In the genomic region with DNA sequence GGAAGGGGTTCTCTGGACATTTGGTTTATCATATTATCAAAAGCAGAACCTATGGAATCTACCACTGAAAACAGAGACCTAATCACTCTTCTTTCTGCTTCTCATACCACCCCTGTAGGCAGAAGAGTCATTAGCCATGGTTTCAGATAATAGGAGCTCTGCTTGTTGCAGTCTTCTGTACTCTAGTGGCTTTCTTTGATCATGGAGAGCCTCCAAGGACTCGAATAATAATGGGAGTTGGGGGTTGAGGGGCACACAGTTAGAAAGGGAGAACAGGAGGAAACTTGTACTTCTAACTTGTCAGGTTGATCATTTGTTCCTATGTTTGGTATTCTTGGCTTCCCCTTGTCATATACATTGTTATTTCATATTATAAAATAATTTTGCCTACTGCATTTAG, we compare ENCODE assay signal across 38 cellular contexts. TPM values are rescaled to one million over a fixed set of nuclear protein-coding genes. Genes with fewer than 3 reads are reported as not detected.
"Had no signal": no experiment of that assay in that cellular context is flagged by ENCODE, and none has a peak within 500 bp of the region (broad histone marks: within the 10 kb centered on the region; RNA-seq: fewer than 3 reads in every experiment).

No MANE protein-coding gene starts in this region.

- H3K4me1 ChIP-seq: ascending aorta had no signal

- DNase-seq: activated CD4-positive, alpha-beta memory T cell treated with anti-CD3 and anti-CD28 coated beads, Interleukin-2, amount 10 ng/mL, durations not matched to agents 7 days and 5 days; activated CD4-positive, alpha-beta T cell treated with anti-CD3 and anti-CD28 coated beads for 1 hour; activated CD4-positive, alpha-beta T cell treated with anti-CD3 and anti-CD28 coated beads for 36 hours; activated CD4-positive, alpha-beta T cell treated with anti-CD3 and anti-CD28 coated beads for 48 hours; activated CD4-positive, alpha-beta T cell treated with anti-CD3 and anti-CD28 coated beads, Interleukin-2, amount 10 ng/mL, durations not matched to agents 7 days and 5 days; activated CD4-positive, alpha-beta T cell treated with anti-CD3 and anti-CD28 coated beads, Interleukin-2, amount 50 U/mL, for 48 hours; activated CD4-positive, CD25-positive, alpha-beta regulatory T cell; activated CD8-positive, alpha-beta memory T cell treated with anti-CD3 and anti-CD28 coated beads for 24 hours; activated CD8-positive, alpha-beta memory T cell treated with anti-CD3 and anti-CD28 coated beads, Interleukin-2, amount 10 ng/mL, durations not matched to agents 7 days and 5 days; activated CD8-positive, alpha-beta memory T cell treated with anti-CD3 and anti-CD28 coated beads, Interleukin-2, amount 50 U/mL, for 48 hours; activated CD8-positive, alpha-beta T cell treated with anti-CD3 and anti-CD28 coated beads, Interleukin-2, amount 10 ng/mL, durations not matched to agents 7 days and 5 days; activated effector memory CD4-positive, alpha-beta T cell treated with Interleukin-2 at 50 U/mL for 16 hours; activated gamma-delta T cell; activated naive CD4-positive, alpha-beta T cell treated with anti-CD3 and anti-CD28 coated beads, Interleukin-2, amount 10 ng/mL, durations not matched to agents 7 days and 5 days; activated naive CD4-positive, alpha-beta T cell treated with Interleukin-2 at 50 U/mL for 16 hours; activated naive CD8-positive, alpha-beta T cell treated with anti-CD3 and anti-CD28 coated beads, Interleukin-2, amount 10 ng/mL, durations not matched to agents 7 days and 5 days; activated naive CD8-positive, alpha-beta T cell treated with anti-CD3 and anti-CD28 coated beads, Interleukin-2, amount 50 U/mL, for 24 hours; activated T-cell treated with anti-CD3 and anti-CD28 coated beads, Interleukin-2, amount 50 U/mL, for 24 hours; activated T-cell treated with anti-CD3 and anti-CD28 coated beads, Interleukin-2, amount 50 U/mL, for 48 hours; amygdala; anterior cingulate cortex; caudate nucleus; cerebellar nuclear complex; T-helper 2 cell; T-helper 9 cell had no signal

- H3K36me3 ChIP-seq: ascending aorta, cardiac muscle cell had no signal

- H3K4me3 Mint-ChIP-seq: activated CD4-positive, alpha-beta memory T cell treated with anti-CD3 and anti-CD28 coated beads, Interleukin-2, amount 10 ng/mL, durations not matched to agents 7 days and 5 days; activated CD4-positive, alpha-beta T cell treated with anti-CD3 and anti-CD28 coated beads for 36 hours; activated CD4-positive, alpha-beta T cell treated with anti-CD3 and anti-CD28 coated beads, Interleukin-2, amount 10 ng/mL, durations not matched to agents 7 days and 5 days; activated CD8-positive, alpha-beta memory T cell treated with anti-CD3 and anti-CD28 coated beads, Interleukin-2, amount 10 ng/mL, durations not matched to agents 7 days and 5 days; activated CD8-positive, alpha-beta T cell treated with anti-CD3 and anti-CD28 coated beads, Interleukin-2, amount 10 ng/mL, durations not matched to agents 7 days and 5 days; activated naive CD4-positive, alpha-beta T cell treated with anti-CD3 and anti-CD28 coated beads, Interleukin-2, amount 10 ng/mL, durations not matched to agents 7 days and 5 days; activated naive CD4-positive, alpha-beta T cell treated with anti-CD3 and anti-CD28 coated beads, Interleukin-2, amount 50 U/mL, for 24 hours; activated naive CD8-positive, alpha-beta T cell; activated naive CD8-positive, alpha-beta T cell treated with anti-CD3 and anti-CD28 coated beads, Interleukin-2, amount 10 ng/mL, durations not matched to agents 7 days and 5 days; activated naive CD8-positive, alpha-beta T cell treated with anti-CD3 and anti-CD28 coated beads, Interleukin-2, amount 50 U/mL, for 24 hours; activated T-cell treated with anti-CD3 and anti-CD28 coated beads, Interleukin-2, amount 50 U/mL, for 24 hours; brain; central memory CD8-positive, alpha-beta T cell; T-helper 1 cell treated with Interleukin-12 subunit alpha and Interleukin-12 subunit beta and Interleukin-4 antibody, amounts not matched to agents 30 μg/mL and 1 μg/mL, for 36 hours; T-helper 2 cell treated with Interferon-gamma antibody and Interleukin-4, amounts not matched to agents 5 μg/mL and 100 μg/mL, for 36 hours had no signal

- H3K27me3 ChIP-seq: ascending aorta, cardiac muscle cell had no signal

- H3K9me3 Mint-ChIP-seq: activated naive CD8-positive, alpha-beta T cell treated with anti-CD3 and anti-CD28 coated beads, Interleukin-2, amount 10 ng/mL, durations not matched to agents 7 days and 5 days; activated T-helper 2 cell treated with anti-CD3 and anti-CD28 coated beads, Interferon-gamma antibody, Interleukin-2, Interleukin-4, amounts not matched to agents 10 μg/mL and 5 μg/mL and 100 μg/mL, durations not matched to agents 14 hours and 24 hours and 36 hours; T-helper 1 cell treated with Interleukin-12 subunit alpha and Interleukin-12 subunit beta and Interleukin-4 antibody, amounts not matched to agents 30 μg/mL and 1 μg/mL, for 36 hours had no signal

- H3K4me3 ChIP-seq: ascending aorta, cardiac muscle cell had no signal

- H3K27ac ChIP-seq: ascending aorta, cardiac muscle cell, VCaP had no signal

- H3K36me3 Mint-ChIP-seq: activated CD8-positive, alpha-beta memory T cell treated with anti-CD3 and anti-CD28 coated beads, Interleukin-2, amount 10 ng/mL, durations not matched to agents 7 days and 5 days; activated naive CD4-positive, alpha-beta T cell treated with anti-CD3 and anti-CD28 coated beads, Interleukin-2, amount 10 ng/mL, durations not matched to agents 7 days and 5 days; activated naive CD4-positive, alpha-beta T cell treated with anti-CD3 and anti-CD28 coated beads, Interleukin-2, amount 50 U/mL, for 24 hours; activated naive CD8-positive, alpha-beta T cell; activated naive CD8-positive, alpha-beta T cell treated with anti-CD3 and anti-CD28 coated beads, Interleukin-2, amount 10 ng/mL, durations not matched to agents 7 days and 5 days; brain had no signal

- H3K27ac Mint-ChIP-seq: activated CD4-positive, alpha-beta memory T cell treated with anti-CD3 and anti-CD28 coated beads, Interleukin-2, amount 10 ng/mL, durations not matched to agents 7 days and 5 days; activated CD4-positive, alpha-beta T cell treated with anti-CD3 and anti-CD28 coated beads for 36 hours; activated CD4-positive, alpha-beta T cell treated with anti-CD3 and anti-CD28 coated beads, Interleukin-2, amount 10 ng/mL, durations not matched to agents 7 days and 5 days; activated CD8-positive, alpha-beta memory T cell treated with anti-CD3 and anti-CD28 coated beads, Interleukin-2, amount 10 ng/mL, durations not matched to agents 7 days and 5 days; activated CD8-positive, alpha-beta T cell treated with anti-CD3 and anti-CD28 coated beads, Interleukin-2, amount 10 ng/mL, durations not matched to agents 7 days and 5 days; activated naive CD4-positive, alpha-beta T cell treated with anti-CD3 and anti-CD28 coated beads, Interleukin-2, amount 10 ng/mL, durations not matched to agents 7 days and 5 days; activated naive CD4-positive, alpha-beta T cell treated with anti-CD3 and anti-CD28 coated beads, Interleukin-2, amount 50 U/mL, for 24 hours; activated naive CD8-positive, alpha-beta T cell; activated naive CD8-positive, alpha-beta T cell treated with anti-CD3 and anti-CD28 coated beads, Interleukin-2, amount 10 ng/mL, durations not matched to agents 7 days and 5 days; activated naive CD8-positive, alpha-beta T cell treated with anti-CD3 and anti-CD28 coated beads, Interleukin-2, amount 50 U/mL, for 24 hours; activated T-cell treated with anti-CD3 and anti-CD28 coated beads, Interleukin-2, amount 50 U/mL, for 24 hours; activated T-helper 2 cell treated with anti-CD3 and anti-CD28 coated beads, Interferon-gamma antibody, Interleukin-2, Interleukin-4, amounts not matched to agents 10 μg/mL and 5 μg/mL and 100 μg/mL, durations not matched to agents 14 hours and 24 hours and 36 hours; brain; T-helper 1 cell treated with Interleukin-12 subunit alpha and Interleukin-12 subunit beta and Interleukin-4 antibody, amounts not matched to agents 30 μg/mL and 1 μg/mL, for 36 hours; T-helper 2 cell treated with Interferon-gamma antibody and Interleukin-4, amounts not matched to agents 5 μg/mL and 100 μg/mL, for 36 hours had no signal

- H3K9me3 ChIP-seq: ascending aorta had no signal

- ATAC-seq: activated CD4-positive, alpha-beta T cell treated with anti-CD3 and anti-CD28 coated beads for 36 hours; activated CD4-positive, CD25-positive, alpha-beta regulatory T cell treated with anti-CD3 and anti-CD28 coated beads, Interleukin-2, amount 50 U/mL, for 24 hours; activated CD8-positive, alpha-beta memory T cell treated with anti-CD3 and anti-CD28 coated beads, Interleukin-2, amount 10 ng/mL, durations not matched to agents 7 days and 5 days; activated CD8-positive, alpha-beta T cell treated with anti-CD3 and anti-CD28 coated beads, Interleukin-2, amount 10 ng/mL, durations not matched to agents 7 days and 5 days; activated naive CD8-positive, alpha-beta T cell treated with anti-CD3 and anti-CD28 coated beads, Interleukin-2, amount 50 U/mL, for 24 hours had no signal

- H3K27me3 Mint-ChIP-seq: activated CD4-positive, alpha-beta memory T cell treated with anti-CD3 and anti-CD28 coated beads, Interleukin-2, amount 10 ng/mL, durations not matched to agents 7 days and 5 days; activated CD4-positive, alpha-beta T cell treated with anti-CD3 and anti-CD28 coated beads for 36 hours; activated CD4-positive, alpha-beta T cell treated with anti-CD3 and anti-CD28 coated beads, Interleukin-2, amount 10 ng/mL, durations not matched to agents 7 days and 5 days; activated CD8-positive, alpha-beta memory T cell treated with anti-CD3 and anti-CD28 coated beads, Interleukin-2, amount 10 ng/mL, durations not matched to agents 7 days and 5 days; activated naive CD4-positive, alpha-beta T cell treated with anti-CD3 and anti-CD28 coated beads, Interleukin-2, amount 10 ng/mL, durations not matched to agents 7 days and 5 days; activated naive CD4-positive, alpha-beta T cell treated with anti-CD3 and anti-CD28 coated beads, Interleukin-2, amount 50 U/mL, for 24 hours; activated naive CD8-positive, alpha-beta T cell; activated naive CD8-positive, alpha-beta T cell treated with anti-CD3 and anti-CD28 coated beads, Interleukin-2, amount 10 ng/mL, durations not matched to agents 7 days and 5 days; activated naive CD8-positive, alpha-beta T cell treated with anti-CD3 and anti-CD28 coated beads, Interleukin-2, amount 50 U/mL, for 24 hours; activated T-cell treated with anti-CD3 and anti-CD28 coated beads, Interleukin-2, amount 50 U/mL, for 24 hours; brain; central memory CD8-positive, alpha-beta T cell had no signal

- H3K4me1 Mint-ChIP-seq: activated CD4-positive, alpha-beta memory T cell treated with anti-CD3 and anti-CD28 coated beads, Interleukin-2, amount 10 ng/mL, durations not matched to agents 7 days and 5 days; activated CD4-positive, alpha-beta T cell treated with anti-CD3 and anti-CD28 coated beads for 36 hours; activated CD4-positive, alpha-beta T cell treated with anti-CD3 and anti-CD28 coated beads, Interleukin-2, amount 10 ng/mL, durations not matched to agents 7 days and 5 days; activated CD8-positive, alpha-beta memory T cell treated with anti-CD3 and anti-CD28 coated beads, Interleukin-2, amount 10 ng/mL, durations not matched to agents 7 days and 5 days; activated naive CD4-positive, alpha-beta T cell treated with anti-CD3 and anti-CD28 coated beads, Interleukin-2, amount 10 ng/mL, durations not matched to agents 7 days and 5 days; activated naive CD4-positive, alpha-beta T cell treated with anti-CD3 and anti-CD28 coated beads, Interleukin-2, amount 50 U/mL, for 24 hours; activated naive CD8-positive, alpha-beta T cell treated with anti-CD3 and anti-CD28 coated beads, Interleukin-2, amount 10 ng/mL, durations not matched to agents 7 days and 5 days; activated naive CD8-positive, alpha-beta T cell treated with anti-CD3 and anti-CD28 coated beads, Interleukin-2, amount 50 U/mL, for 24 hours; brain; central memory CD8-positive, alpha-beta T cell had no signal

RNA-seq across cellular contexts. Expression of gene VWC2L, which starts 52.3 kb away (rescaled TPM):
- total RNA-seq: activated CD4-positive, alpha-beta memory T cell treated with anti-CD3 and anti-CD28 coated beads, Interleukin-2, amount 10 ng/mL, durations not matched to agents 7 days and 5 days; activated CD4-positive, alpha-beta T cell treated with anti-CD3 and anti-CD28 coated beads for 36 hours; activated CD4-positive, alpha-beta T cell treated with anti-CD3 and anti-CD28 coated beads, Interleukin-2, amount 10 ng/mL, durations not matched to agents 7 days and 5 days; activated CD8-positive, alpha-beta memory T cell treated with anti-CD3 and anti-CD28 coated beads, Interleukin-2, amount 10 ng/mL, durations not matched to agents 7 days and 5 days; activated CD8-positive, alpha-beta T cell treated with anti-CD3 and anti-CD28 coated beads, Interleukin-2, amount 10 ng/mL, durations not matched to agents 7 days and 5 days; activated naive CD8-positive, alpha-beta T cell treated with anti-CD3 and anti-CD28 coated beads, Interleukin-2, amount 10 ng/mL, durations not matched to agents 7 days and 5 days; activated T-helper 2 cell treated with anti-CD3 and anti-CD28 coated beads, Interferon-gamma antibody, Interleukin-2, Interleukin-4, amounts not matched to agents 10 μg/mL and 5 μg/mL and 100 μg/mL, durations not matched to agents 14 hours and 24 hours and 36 hours; ascending aorta; bronchial epithelial cell; chondrocyte had no signal
